Comparison of ENCODE assay signal across 1 cellular context in the genomic region with DNA sequence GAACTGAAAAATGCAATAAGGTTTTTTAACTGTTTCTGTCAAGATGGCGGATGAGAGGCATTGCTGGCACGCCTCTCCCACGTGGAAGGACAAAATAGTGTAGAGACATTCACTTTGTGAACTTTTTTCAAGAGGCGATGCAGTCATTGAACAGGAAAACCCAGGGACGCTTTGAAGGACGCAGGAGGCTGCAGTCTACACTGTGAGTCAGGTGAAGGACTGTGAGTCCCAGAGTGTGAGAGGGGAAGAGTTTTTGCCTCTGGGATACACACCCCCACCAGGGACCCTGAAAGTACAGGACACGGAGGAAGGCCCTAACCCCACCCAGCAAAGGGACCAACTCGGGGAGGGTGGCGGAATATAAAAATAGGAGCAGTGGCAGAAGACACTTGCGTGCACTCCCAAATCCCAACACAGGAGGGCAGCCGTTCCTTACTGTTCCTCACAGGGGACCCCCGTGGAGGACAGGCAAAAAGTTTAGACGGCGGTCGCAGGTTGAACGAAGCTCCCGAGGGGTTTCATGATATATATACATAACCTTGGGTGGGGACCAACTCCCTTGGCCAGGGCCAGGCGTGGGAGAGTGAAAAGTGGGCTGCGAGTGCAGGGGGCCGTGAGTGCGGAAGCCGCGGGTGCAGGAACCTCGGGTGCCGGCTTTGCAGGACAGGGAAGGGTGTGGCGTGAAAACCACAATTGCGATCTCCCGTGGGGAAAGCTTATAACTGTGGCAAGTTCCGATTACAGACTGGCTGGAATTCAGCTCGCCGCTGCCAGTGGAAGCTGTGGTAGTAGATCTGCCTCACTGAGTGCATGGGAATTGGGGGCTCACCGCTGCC.
TF ChIP-seq lines count a peak whose summit lies in the region.

No MANE protein-coding gene starts in this region.

TF ChIP-seq in K562, 482 proteins besides CTCF, POLR2A, EP300 and RAD21 (continued from another document):
- TF ChIP-seq, protein P1, sequence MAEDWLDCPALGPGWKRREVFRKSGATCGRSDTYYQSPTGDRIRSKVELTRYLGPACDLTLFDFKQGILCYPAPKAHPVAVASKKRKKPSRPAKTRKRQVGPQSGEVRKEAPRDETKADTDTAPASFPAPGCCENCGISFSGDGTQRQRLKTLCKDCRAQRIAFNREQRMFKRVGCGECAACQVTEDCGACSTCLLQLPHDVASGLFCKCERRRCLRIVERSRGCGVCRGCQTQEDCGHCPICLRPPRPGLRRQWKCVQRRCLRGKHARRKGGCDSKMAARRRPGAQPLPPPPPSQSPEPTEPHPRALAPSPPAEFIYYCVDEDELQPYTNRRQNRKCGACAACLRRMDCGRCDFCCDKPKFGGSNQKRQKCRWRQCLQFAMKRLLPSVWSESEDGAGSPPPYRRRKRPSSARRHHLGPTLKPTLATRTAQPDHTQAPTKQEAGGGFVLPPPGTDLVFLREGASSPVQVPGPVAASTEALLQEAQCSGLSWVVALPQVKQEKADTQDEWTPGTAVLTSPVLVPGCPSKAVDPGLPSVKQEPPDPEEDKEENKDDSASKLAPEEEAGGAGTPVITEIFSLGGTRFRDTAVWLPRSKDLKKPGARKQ (CRISPR knock-in tag; IDR thresholded peaks at IDR 0.05): peak; percentile 71; the same call in 1 of the 2 replicates
- peak in 1 of 2 experiments; percentile 32; a peak in 1 of 4 replicates for TF ChIP-seq MAZ (CRISPR knock-in tag; conservative IDR thresholded peaks at IDR 0.05 in 1 of 2, IDR thresholded peaks at IDR 0.05 in 1 of 2)
- TF ChIP-seq ZNF124 (CRISPR knock-in tag; IDR thresholded peaks at IDR 0.05): no peak
- TF ChIP-seq ZFX (CRISPR knock-in tag; IDR thresholded peaks at IDR 0.05): 0 out of 2 replicates have a peak, but pooled peaks have one; percentile 20
- 0 out of 2 replicates have a peak, but pooled peaks have one; percentile 29 for TF ChIP-seq CREM (IDR thresholded peaks at IDR 0.05; ENCODE audit: low read depth)
- peak; percentile 86 for TF ChIP-seq SMC3 (conservative IDR thresholded peaks at IDR 0.05; ENCODE audit: insufficient read depth, low read depth, low read length)
- TF ChIP-seq, protein P2, sequence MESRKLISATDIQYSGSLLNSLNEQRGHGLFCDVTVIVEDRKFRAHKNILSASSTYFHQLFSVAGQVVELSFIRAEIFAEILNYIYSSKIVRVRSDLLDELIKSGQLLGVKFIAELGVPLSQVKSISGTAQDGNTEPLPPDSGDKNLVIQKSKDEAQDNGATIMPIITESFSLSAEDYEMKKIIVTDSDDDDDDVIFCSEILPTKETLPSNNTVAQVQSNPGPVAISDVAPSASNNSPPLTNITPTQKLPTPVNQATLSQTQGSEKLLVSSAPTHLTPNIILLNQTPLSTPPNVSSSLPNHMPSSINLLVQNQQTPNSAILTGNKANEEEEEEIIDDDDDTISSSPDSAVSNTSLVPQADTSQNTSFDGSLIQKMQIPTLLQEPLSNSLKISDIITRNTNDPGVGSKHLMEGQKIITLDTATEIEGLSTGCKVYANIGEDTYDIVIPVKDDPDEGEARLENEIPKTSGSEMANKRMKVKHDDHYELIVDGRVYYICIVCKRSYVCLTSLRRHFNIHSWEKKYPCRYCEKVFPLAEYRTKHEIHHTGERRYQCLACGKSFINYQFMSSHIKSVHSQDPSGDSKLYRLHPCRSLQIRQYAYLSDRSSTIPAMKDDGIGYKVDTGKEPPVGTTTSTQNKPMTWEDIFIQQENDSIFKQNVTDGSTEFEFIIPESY (CRISPR knock-in tag; IDR thresholded peaks at IDR 0.05): 0 out of 2 replicates have a peak, but pooled peaks have one; percentile 8
- TF ChIP-seq, protein P3, sequence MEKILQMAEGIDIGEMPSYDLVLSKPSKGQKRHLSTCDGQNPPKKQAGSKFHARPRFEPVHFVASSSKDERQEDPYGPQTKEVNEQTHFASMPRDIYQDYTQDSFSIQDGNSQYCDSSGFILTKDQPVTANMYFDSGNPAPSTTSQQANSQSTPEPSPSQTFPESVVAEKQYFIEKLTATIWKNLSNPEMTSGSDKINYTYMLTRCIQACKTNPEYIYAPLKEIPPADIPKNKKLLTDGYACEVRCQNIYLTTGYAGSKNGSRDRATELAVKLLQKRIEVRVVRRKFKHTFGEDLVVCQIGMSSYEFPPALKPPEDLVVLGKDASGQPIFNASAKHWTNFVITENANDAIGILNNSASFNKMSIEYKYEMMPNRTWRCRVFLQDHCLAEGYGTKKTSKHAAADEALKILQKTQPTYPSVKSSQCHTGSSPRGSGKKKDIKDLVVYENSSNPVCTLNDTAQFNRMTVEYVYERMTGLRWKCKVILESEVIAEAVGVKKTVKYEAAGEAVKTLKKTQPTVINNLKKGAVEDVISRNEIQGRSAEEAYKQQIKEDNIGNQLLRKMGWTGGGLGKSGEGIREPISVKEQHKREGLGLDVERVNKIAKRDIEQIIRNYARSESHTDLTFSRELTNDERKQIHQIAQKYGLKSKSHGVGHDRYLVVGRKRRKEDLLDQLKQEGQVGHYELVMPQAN (IDR thresholded peaks at IDR 0.05; ENCODE audit: borderline replicate concordance): no peak
- TF ChIP-seq, protein P4, sequence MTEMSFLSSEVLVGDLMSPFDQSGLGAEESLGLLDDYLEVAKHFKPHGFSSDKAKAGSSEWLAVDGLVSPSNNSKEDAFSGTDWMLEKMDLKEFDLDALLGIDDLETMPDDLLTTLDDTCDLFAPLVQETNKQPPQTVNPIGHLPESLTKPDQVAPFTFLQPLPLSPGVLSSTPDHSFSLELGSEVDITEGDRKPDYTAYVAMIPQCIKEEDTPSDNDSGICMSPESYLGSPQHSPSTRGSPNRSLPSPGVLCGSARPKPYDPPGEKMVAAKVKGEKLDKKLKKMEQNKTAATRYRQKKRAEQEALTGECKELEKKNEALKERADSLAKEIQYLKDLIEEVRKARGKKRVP (CRISPR knock-in tag; IDR thresholded peaks at IDR 0.05): no peak
